12 cellular contexts compared by ENCODE assay signal in the genomic region with DNA sequence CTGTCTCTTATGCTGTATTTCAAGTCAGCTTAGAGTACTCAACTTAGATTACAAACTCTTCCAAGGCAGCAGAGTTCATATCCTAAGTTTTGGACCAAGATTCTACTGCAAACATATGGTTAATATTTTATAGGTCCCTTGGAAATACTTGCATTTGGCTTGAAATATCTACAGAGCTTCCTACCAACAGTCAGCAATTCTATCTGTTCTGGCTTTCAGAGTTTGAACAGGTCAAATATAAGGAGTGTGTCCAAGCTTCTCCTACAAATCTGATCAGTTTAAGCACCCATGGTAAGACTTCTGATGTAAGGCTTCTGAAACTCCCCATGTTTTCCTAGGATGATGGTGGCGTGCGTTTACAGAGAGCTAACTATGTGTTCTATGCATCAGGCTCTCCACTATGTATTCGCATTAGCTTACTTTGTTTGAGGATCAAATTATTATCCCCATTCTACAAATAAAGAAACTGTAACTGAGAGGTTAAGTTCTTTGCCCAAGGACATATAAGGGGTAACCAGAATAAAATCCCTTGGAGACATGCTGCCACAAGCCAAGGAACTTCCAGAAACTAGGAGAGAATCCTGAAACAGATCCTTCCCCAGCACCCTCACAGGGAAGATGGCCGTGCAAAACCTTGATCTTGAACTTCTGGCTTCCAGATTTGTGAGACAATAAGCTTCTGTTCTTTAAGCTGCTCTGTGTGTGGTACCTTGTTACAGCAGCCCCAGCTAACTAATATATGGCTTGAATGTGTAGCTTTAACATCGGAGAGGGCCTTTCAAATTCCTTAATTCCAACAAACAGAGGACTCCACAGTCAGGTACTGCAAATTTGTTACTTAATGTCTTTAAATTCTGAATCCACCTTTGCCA. TPM values are rescaled to one million over a fixed set of nuclear protein-coding genes. Genes with fewer than 3 reads are reported as not detected.
DNase-seq lines count a peak whose midpoint lies in the region; ATAC-seq and TF ChIP-seq lines count a peak whose summit lies in the region.
"Had no signal": no experiment of that assay in that cellular context is flagged by ENCODE, and none has a peak within 500 bp of the region (broad histone marks: within the 10 kb centered on the region; RNA-seq: fewer than 3 reads in every experiment).

No MANE protein-coding gene starts in this region.

- H3K9me3 ChIP-seq in colonic mucosa = no peaks in the 10 kb centered on the region
- no peaks in the 10 kb centered on the region for H3K9me3 ChIP-seq in upper lobe of left lung

- peak overlapping the region; percentile 64 for H3K27ac Mint-ChIP-seq in stimulated activated memory B cell treated with anti-CD40 and anti-IgM and Interleukin-4, amounts not matched to agents 10 μg/mL and 1 μg/mL and 100 μg/mL, for 72 hours
- H3K27ac Mint-ChIP-seq: T-cell had no signal

- intact Hi-C loops in colonic mucosa (cut with DNase I) = no loop called here

- DNase-seq in colonic mucosa = no peak
- no peak for DNase-seq in upper lobe of left lung
- no peak for DNase-seq in NCI-H2029 (lab: John Stamatoyannopoulos, UW)
- DNase-seq: effector memory CD4-positive, alpha-beta T cell; hippocampal formation; NCI-H2227 treated with DMSO at 0.1 percent for 48 hours; stimulated activated naive CD4-positive, alpha-beta T cell; T-cell had no signal

- TF ChIP-seq CTCF in colonic mucosa (IDR thresholded peaks at IDR 0.05) = no peak
- no peak for TF ChIP-seq CTCF in upper lobe of left lung (IDR thresholded peaks at IDR 0.05)

- no peak overlapping the region for H3K9ac ChIP-seq in colonic mucosa (ENCODE audit: low read depth in 2 of 2, low read length in 2 of 2)

- 79 to 85% methylated on average over 5 of the region's 5 CpGs for WGBS in upper lobe of left lung, 2 donors

- H3K36me3 ChIP-seq in colonic mucosa (no peaks in the 10 kb centered on the region), upper lobe of left lung (no peaks in the 10 kb centered on the region)

- H3K27me3 ChIP-seq in colonic mucosa = no peaks in the 10 kb centered on the region
- no peaks in the 10 kb centered on the region for H3K27me3 ChIP-seq in upper lobe of left lung

- H3K4me1 ChIP-seq in colonic mucosa = peaks cover 17% of the 10 kb centered on the region
- H3K4me1 ChIP-seq in upper lobe of left lung = peaks cover 13 to 33% (median 25%) of the 10 kb centered on the region in 4 donors

- H3K4me3 Mint-ChIP-seq in stimulated activated memory B cell treated with anti-CD40 and anti-IgM and Interleukin-4, amounts not matched to agents 10 μg/mL and 1 μg/mL and 100 μg/mL, for 72 hours = no peak overlapping the region
- H3K4me3 Mint-ChIP-seq: T-cell had no signal

- H3K4me3 ChIP-seq in colonic mucosa (no peak overlapping the region), upper lobe of left lung (no peak overlapping the region)

- peaks cover 44% of the 10 kb centered on the region for H3K4me1 Mint-ChIP-seq in stimulated activated memory B cell treated with anti-CD40 and anti-IgM and Interleukin-4, amounts not matched to agents 10 μg/mL and 1 μg/mL and 100 μg/mL, for 72 hours

- peak; percentile 5 for ATAC-seq in GM19043 (IDR thresholded peaks at IDR 0.05; ENCODE audit: low read depth, unreplicated experiment)
- ATAC-seq in HG03439 (IDR thresholded peaks at IDR 0.05; ENCODE audit: unreplicated experiment) = peak; percentile 11
- ATAC-seq in stimulated activated memory B cell treated with anti-CD40 and anti-IgM and Interleukin-4, amounts not matched to agents 10 μg/mL and 1 μg/mL and 100 μg/mL, for 72 hours = no peak
- no peak for ATAC-seq in upper lobe of left lung (ENCODE audit: low FRiP score in 2 of 2)
- no peak for ATAC-seq in GM21737 (IDR thresholded peaks at IDR 0.05; ENCODE audit: unreplicated experiment)
- ATAC-seq: T-cell had no signal

- H3K27ac ChIP-seq in colonic mucosa = peak overlapping the region; percentile 56
- peak overlapping the region in 1 of 4 donors; percentile 37 for H3K27ac ChIP-seq in upper lobe of left lung

- TF ChIP-seq EP300 in upper lobe of left lung (IDR thresholded peaks at IDR 0.05) = no peak

- H3K27me3 Mint-ChIP-seq in stimulated activated memory B cell treated with anti-CD40 and anti-IgM and Interleukin-4, amounts not matched to agents 10 μg/mL and 1 μg/mL and 100 μg/mL, for 72 hours = no peaks in the 10 kb centered on the region
- H3K27me3 Mint-ChIP-seq: T-cell had no signal

- H3K9me3 Mint-ChIP-seq in stimulated activated memory B cell treated with anti-CD40 and anti-IgM and Interleukin-4, amounts not matched to agents 10 μg/mL and 1 μg/mL and 100 μg/mL, for 72 hours = no peaks in the 10 kb centered on the region
- H3K9me3 Mint-ChIP-seq: T-cell had no signal

- H3K36me3 Mint-ChIP-seq in stimulated activated memory B cell treated with anti-CD40 and anti-IgM and Interleukin-4, amounts not matched to agents 10 μg/mL and 1 μg/mL and 100 μg/mL, for 72 hours = no peaks in the 10 kb centered on the region

- TF ChIP-seq POLR2A in upper lobe of left lung (IDR thresholded peaks at IDR 0.05) = no peak

RNA-seq across cellular contexts. Expression of gene ATP8B1, which starts 55.1 kb away (rescaled TPM):
- total RNA-seq in colonic mucosa = 100 to 1,000 TPM; 263 to 359 TPM
- 10 to 100 TPM; 19.6 to 36.5 (median 26.0) TPM for total RNA-seq in upper lobe of left lung

Comparison
In these comparisons a context has a peak if more than half of its experiments do, and no peak if none do; other contexts are left out.
1. ATAC-seq: peak in GM19043 (single experiment) and HG03439 (single experiment); none in stimulated activated memory B cell treated with anti-CD40 and anti-IgM and Interleukin-4, amounts not matched to agents 10 μg/mL and 1 μg/mL and 100 μg/mL, for 72 hours (single experiment), upper lobe of left lung (0 of 2) and GM21737 (single experiment).
2. RNA of gene ATP8B1, which starts 55.1 kb away (total RNA-seq): 263 to 359 TPM in colonic mucosa; 19.6 to 36.5 TPM in upper lobe of left lung; every median in the first group is over 4 times any median in the second.